ENCODE assay signal across 1 cellular context in genomic region chr5:139267481-139267880, GRCh38.
TF ChIP-seq lines count a peak whose summit lies in the region.

No MANE protein-coding gene starts in this region.

TF ChIP-seq in GM23338, 12 proteins besides CTCF, POLR2A, EP300 and RAD21 (continued from another document):
- TF ChIP-seq ZNF462 (CRISPR knock-in tag; IDR thresholded peaks at IDR 0.05): no peak
- no peak for TF ChIP-seq STAT1 (IDR thresholded peaks at IDR 0.05; ENCODE audit: unreplicated experiment)
- TF ChIP-seq POLR2AphosphoS5 (IDR thresholded peaks at IDR 0.05; ENCODE audit: low read depth): no peak
